In the genomic region with DNA sequence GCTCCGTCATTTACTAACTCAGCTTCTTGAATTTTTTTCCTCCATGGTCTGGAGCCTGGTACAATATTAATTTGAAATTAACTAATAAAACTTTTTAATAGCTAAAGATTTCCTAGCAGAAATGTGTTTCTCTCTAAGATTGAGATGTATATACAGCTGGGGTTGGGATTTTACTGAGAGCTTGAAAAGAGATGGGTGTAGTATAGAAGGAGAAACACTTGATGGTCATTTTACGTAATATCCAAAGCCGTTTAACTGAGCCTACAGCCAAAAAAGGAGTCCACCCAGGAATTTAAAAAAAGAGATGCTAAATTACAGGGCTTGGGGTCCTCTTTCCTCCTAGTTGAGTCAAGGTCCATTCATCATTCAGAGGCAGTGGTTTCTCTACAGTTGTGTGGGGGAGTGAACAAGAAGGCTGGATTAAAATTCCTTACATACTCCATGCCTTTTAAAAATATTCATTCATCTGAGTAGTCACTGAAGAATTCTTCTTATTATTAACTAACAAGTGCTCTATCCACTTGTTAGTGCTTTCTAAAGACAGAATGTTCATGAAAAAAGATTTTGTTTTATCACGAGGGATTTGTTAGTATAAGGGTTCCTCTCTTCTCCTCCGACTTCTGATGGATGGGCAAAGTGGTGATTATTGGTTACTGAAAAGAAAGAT, we compare ENCODE assay signal across 10 cellular contexts.
A peak's percentile ranks its signal among the peaks of the same experiment; 100 is the strongest.
DNase-seq lines count a peak whose midpoint lies in the region; TF ChIP-seq lines count a peak whose summit lies in the region.
"Had no signal": no experiment of that assay in that cellular context is flagged by ENCODE, and none has a peak within 500 bp of the region (broad histone marks: within the 10 kb centered on the region; RNA-seq: fewer than 3 reads in every experiment).

No MANE protein-coding gene starts in this region.

- no peaks in the 10 kb centered on the region for H3K36me3 ChIP-seq in mesodermal cell (ENCODE audit: control insufficient read depth, insufficient read depth, low read length)
- H3K36me3 ChIP-seq in CD8-positive, alpha-beta memory T cell (ENCODE audit: insufficient read depth, low read length) = no peaks in the 10 kb centered on the region

- no peaks in the 10 kb centered on the region for H3K27me3 ChIP-seq in AG04450 (ENCODE audit: control insufficient read depth, insufficient read depth, low read length)
- H3K27me3 ChIP-seq in CD8-positive, alpha-beta memory T cell (ENCODE audit: insufficient read depth, low read length, poor library complexity, severe bottlenecking) = no peaks in the 10 kb centered on the region

- no peak overlapping the region for H3K27ac Mint-ChIP-seq in CD8-positive, alpha-beta memory T cell

- H3K9me3 ChIP-seq in AG04450 (ENCODE audit: control insufficient read depth, insufficient read depth, low read length) (no peaks in the 10 kb centered on the region), mesodermal cell (ENCODE audit: control insufficient read depth, low read length) (no peaks in the 10 kb centered on the region)
- no peaks in the 10 kb centered on the region for H3K9me3 ChIP-seq in CD8-positive, alpha-beta memory T cell (ENCODE audit: low read length)

- H3K4me1 Mint-ChIP-seq in CD8-positive, alpha-beta memory T cell = no peaks in the 10 kb centered on the region

- 62 to 75% methylated on average over 3 of the region's 5 CpGs for WGBS in mesodermal cell (ENCODE audit: insufficient coverage in 2 of 2), 2 experiments

- peaks cover 0 to 2% (median 2%) of the 10 kb centered on the region in 5 donors for H3K9me3 Mint-ChIP-seq in CD8-positive, alpha-beta memory T cell

- CTCF ChIA-PET in AG04450 (lab: Charles Lee) = interaction anchor here (0.7 to 4.2 kb wide), 6 partner anchors 26 to 273 kb away, joined by 3 to 14 read pairs (median 4); no protein-coding TSS in a partner anchor
- CTCF ChIA-PET in CD8-positive, alpha-beta memory T cell (lab: Charles Lee) = no interaction called here

- H3K4me3 ChIP-seq in AG04450 (ENCODE audit: low read depth, low read length) (peak overlapping the region; percentile 52), mesodermal cell (ENCODE audit: extremely low read depth, insufficient read depth, low read length, poor library complexity, severe bottlenecking) (peak overlapping the region; percentile 27)
- no peak overlapping the region for H3K4me3 ChIP-seq in CD8-positive, alpha-beta memory T cell (ENCODE audit: low read length)

- DNase-seq in AG04450 (ENCODE audit: low read depth, low spot score) = peak; percentile 59
- DNase-seq in M059J (ENCODE audit: low read depth) = peak; percentile 89
- peak; percentile 69 for DNase-seq in dedifferentiated amniotic fluid mesenchymal stem cell (ENCODE audit: extremely low spot score)
- no peak for DNase-seq in activated naive CD4-positive, alpha-beta T cell (lab: John Stamatoyannopoulos, UW)
- no peak for DNase-seq in stimulated activated CD4-positive, alpha-beta T cell treated with anti-CD3 and anti-CD28 coated beads, Interleukin-12 subunit alpha, Interleukin-12 subunit beta, amount 100 ng/mL, for 4 hours
- DNase-seq in NCI-H510A (lab: John Stamatoyannopoulos, UW) = no peak
- DNase-seq in CD8-positive, alpha-beta memory T cell = no peak
- DNase-seq: KBM-7 had no signal

- peaks cover 30% of the 10 kb centered on the region for H3K4me1 ChIP-seq in mesodermal cell (ENCODE audit: control insufficient read depth, insufficient read depth, low read length, poor library complexity, severe bottlenecking)
- H3K4me1 ChIP-seq in CD8-positive, alpha-beta memory T cell (ENCODE audit: insufficient read depth, low read length) = no peaks in the 10 kb centered on the region

- no peak for TF ChIP-seq CTCF in AG04450 (IDR thresholded peaks at IDR 0.05; ENCODE audit: low read depth, low read length)

- H3K27me3 Mint-ChIP-seq in CD8-positive, alpha-beta memory T cell = peaks cover 2 to 4% of the 10 kb centered on the region in 2 donors

- H3K4me3 Mint-ChIP-seq in CD8-positive, alpha-beta memory T cell = no peak overlapping the region

- H3K27ac ChIP-seq in AG04450 (ENCODE audit: low read depth, low read length) (no peak overlapping the region), mesodermal cell (ENCODE audit: low read depth, low read length, severe bottlenecking) (peak overlapping the region; percentile 90)
- no peak overlapping the region for H3K27ac ChIP-seq in CD8-positive, alpha-beta memory T cell (ENCODE audit: low read depth, low read length)
- H3K27ac ChIP-seq: C4-2B had no signal

- POLR2A ChIA-PET in AG04450 (lab: Yijun Ruan, JAX) = interaction anchor here (0.6 to 2.1 kb wide), 9 partner anchors 18 to 112 kb away, joined by 3 to 20 read pairs (median 3); no protein-coding TSS in a partner anchor
- POLR2A ChIA-PET in CD8-positive, alpha-beta memory T cell (lab: Charles Lee) = interaction anchor here (0.6 kb wide), 1 partner anchor 425 kb away, joined by 4 read pairs; no protein-coding TSS in a partner anchor

- no peaks in the 10 kb centered on the region for H3K36me3 Mint-ChIP-seq in CD8-positive, alpha-beta memory T cell

Comparison
In these comparisons a context has a peak if more than half of its experiments do, and no peak if none do; other contexts are left out.
1. DNase-seq: peak in AG04450 (single experiment), M059J (single experiment) and dedifferentiated amniotic fluid mesenchymal stem cell (single experiment); none in activated naive CD4-positive, alpha-beta T cell (0 of 4), stimulated activated CD4-positive, alpha-beta T cell treated with anti-CD3 and anti-CD28 coated beads, Interleukin-12 subunit alpha, Interleukin-12 subunit beta, amount 100 ng/mL, for 4 hours (single experiment), NCI-H510A (single experiment) and CD8-positive, alpha-beta memory T cell (0 of 5).